In the genomic region with DNA sequence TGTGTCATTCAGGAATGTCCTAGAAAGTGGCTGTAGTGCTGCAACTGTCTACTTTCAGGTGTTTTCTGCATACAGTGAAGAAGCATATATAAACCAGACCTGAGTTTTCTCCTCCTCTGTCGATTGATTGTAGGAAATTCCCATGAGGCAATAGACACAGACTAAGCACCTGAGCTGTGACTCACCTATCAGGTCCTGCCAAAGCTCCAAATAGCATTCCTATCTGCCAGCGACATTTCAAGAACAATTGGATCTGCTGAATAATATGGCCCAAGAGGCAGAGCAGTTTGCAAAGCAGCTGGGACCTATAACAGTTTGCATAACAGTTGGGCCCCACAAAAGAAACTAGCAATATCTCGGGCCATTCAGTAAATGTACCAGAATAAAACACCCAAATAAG, we compare ENCODE assay signal across 1 cellular context.
TF ChIP-seq lines count a peak whose summit lies in the region.

No MANE protein-coding gene starts in this region.

TF ChIP-seq in GM23338, 12 proteins besides CTCF, POLR2A, EP300 and RAD21 (continued from another document):
- TF ChIP-seq EZH2 (IDR thresholded peaks at IDR 0.05; ENCODE audit: low read depth, unreplicated experiment), result no peak
- TF ChIP-seq, protein P1, sequence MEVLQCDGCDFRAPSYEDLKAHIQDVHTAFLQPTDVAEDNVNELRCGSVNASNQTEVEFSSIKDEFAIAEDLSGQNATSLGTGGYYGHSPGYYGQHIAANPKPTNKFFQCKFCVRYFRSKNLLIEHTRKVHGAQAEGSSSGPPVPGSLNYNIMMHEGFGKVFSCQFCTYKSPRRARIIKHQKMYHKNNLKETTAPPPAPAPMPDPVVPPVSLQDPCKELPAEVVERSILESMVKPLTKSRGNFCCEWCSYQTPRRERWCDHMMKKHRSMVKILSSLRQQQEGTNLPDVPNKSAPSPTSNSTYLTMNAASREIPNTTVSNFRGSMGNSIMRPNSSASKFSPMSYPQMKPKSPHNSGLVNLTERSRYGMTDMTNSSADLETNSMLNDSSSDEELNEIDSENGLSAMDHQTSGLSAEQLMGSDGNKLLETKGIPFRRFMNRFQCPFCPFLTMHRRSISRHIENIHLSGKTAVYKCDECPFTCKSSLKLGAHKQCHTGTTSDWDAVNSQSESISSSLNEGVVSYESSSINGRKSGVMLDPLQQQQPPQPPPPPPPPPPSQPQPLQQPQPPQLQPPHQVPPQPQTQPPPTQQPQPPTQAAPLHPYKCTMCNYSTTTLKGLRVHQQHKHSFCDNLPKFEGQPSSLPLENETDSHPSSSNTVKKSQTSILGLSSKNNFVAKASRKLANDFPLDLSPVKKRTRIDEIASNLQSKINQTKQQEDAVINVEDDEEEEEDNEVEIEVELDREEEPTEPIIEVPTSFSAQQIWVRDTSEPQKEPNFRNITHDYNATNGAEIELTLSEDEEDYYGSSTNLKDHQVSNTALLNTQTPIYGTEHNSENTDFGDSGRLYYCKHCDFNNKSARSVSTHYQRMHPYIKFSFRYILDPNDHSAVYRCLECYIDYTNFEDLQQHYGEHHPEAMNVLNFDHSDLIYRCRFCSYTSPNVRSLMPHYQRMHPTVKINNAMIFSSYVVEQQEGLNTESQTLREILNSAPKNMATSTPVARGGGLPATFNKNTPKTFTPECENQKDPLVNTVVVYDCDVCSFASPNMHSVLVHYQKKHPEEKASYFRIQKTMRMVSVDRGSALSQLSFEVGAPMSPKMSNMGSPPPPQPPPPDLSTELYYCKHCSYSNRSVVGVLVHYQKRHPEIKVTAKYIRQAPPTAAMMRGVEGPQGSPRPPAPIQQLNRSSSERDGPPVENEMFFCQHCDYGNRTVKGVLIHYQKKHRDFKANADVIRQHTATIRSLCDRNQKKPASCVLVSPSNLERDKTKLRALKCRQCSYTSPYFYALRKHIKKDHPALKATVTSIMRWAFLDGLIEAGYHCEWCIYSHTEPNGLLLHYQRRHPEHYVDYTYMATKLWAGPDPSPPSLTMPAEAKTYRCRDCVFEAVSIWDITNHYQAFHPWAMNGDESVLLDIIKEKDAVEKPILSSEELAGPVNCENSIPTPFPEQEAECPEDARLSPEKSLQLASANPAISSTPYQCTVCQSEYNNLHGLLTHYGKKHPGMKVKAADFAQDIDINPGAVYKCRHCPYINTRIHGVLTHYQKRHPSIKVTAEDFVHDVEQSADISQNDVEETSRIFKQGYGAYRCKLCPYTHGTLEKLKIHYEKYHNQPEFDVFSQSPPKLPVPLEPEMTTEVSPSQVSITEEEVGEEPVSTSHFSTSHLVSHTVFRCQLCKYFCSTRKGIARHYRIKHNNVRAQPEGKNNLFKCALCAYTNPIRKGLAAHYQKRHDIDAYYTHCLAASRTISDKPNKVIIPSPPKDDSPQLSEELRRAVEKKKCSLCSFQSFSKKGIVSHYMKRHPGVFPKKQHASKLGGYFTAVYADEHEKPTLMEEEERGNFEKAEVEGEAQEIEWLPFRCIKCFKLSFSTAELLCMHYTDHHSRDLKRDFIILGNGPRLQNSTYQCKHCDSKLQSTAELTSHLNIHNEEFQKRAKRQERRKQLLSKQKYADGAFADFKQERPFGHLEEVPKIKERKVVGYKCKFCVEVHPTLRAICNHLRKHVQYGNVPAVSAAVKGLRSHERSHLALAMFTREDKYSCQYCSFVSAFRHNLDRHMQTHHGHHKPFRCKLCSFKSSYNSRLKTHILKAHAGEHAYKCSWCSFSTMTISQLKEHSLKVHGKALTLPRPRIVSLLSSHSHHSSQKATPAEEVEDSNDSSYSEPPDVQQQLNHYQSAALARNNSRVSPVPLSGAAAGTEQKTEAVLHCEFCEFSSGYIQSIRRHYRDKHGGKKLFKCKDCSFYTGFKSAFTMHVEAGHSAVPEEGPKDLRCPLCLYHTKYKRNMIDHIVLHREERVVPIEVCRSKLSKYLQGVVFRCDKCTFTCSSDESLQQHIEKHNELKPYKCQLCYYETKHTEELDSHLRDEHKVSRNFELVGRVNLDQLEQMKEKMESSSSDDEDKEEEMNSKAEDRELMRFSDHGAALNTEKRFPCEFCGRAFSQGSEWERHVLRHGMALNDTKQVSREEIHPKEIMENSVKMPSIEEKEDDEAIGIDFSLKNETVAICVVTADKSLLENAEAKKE (CRISPR knock-in tag; IDR thresholded peaks at IDR 0.05), result no peak
- no peak for TF ChIP-seq NANOG (IDR thresholded peaks at IDR 0.05; ENCODE audit: borderline replicate concordance)
- TF ChIP-seq STAT1 (IDR thresholded peaks at IDR 0.05; ENCODE audit: unreplicated experiment), result no peak
TF ChIP-seq in GM23338: peak in this region for 0.
